ENCODE assay signal across 8 cellular contexts in the genomic region with DNA sequence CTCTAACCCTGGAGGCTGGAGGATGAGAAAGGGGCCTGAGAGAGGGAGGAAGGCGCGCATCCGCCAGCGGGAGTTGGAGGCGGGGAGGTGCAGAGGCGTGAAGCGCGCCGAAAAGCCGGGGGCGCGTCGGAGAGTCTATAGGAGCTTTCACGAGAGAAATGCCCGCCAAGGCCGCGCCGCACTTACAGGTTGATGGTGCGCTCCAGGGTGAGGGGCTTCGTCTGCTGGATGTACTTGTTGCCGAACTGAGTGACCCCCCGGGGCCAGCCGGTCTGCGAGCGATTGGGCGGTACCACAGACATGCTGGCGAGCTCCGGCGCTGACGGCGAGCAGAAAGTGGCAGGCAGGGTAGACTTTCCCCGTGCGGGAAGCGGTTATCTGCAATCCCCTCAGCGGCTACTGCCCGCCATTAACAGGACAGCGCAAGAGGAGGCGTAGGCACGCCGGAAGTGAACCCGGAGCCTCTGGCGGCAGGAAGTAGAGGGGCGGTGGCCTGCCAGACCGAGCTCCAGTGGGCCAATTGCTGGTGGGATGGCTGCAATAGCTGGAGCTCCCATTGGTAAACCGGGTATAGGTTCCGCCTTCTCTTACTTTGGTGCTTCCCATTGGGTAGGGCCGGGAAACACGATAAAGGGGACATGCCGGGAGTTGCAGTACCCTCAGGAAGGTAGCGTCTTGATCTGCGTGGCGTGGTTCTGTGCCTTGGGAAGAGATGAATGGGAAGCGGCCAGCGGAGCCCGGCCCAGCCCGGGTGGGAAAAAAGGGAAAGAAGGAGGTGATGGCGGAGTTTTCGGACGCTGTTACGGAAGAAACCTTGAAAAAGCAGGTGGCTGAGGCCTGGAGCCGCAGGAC. TPM values are rescaled to one million over a fixed set of nuclear protein-coding genes. Genes with fewer than 3 reads are reported as not detected.
DNase-seq lines count a peak whose midpoint lies in the region; ATAC-seq and TF ChIP-seq lines count a peak whose summit lies in the region.

A gene (minus strand): TSS at position 432 of the 852 bp plus-strand sequence. CDS start 130 bp downstream, at position 302.
A gene (plus strand): TSS at position 654 of the 852 bp plus-strand sequence. CDS start 59 bp downstream, at position 713.

- H3K4me1 Mint-ChIP-seq in T-helper 1 cell treated with Interleukin-12 subunit alpha and Interleukin-12 subunit beta and Interleukin-4 antibody, amounts not matched to agents 30 μg/mL and 1 μg/mL, for 36 hours (ENCODE audit: low read depth) = peaks cover 42% of the 10 kb centered on the region

- in situ Hi-C loops in GM13977 (cut with MboI; ENCODE audit: low pct_unique_long_range_greater_than_20kb, low sequenced_read_pairs, unreplicated experiment) = no loop called here

- no peak for TF ChIP-seq CTCF in GM13977 (IDR thresholded peaks at IDR 0.05; ENCODE audit: extremely low read depth, insufficient read depth, missing control alignments)
- peak in 1 of 9 donors; percentile 12 for TF ChIP-seq CTCF in heart right ventricle (IDR thresholded peaks at IDR 0.05)
- peak in 2 of 6 experiments; percentile 25 to 31 for TF ChIP-seq CTCF in upper lobe of left lung (IDR thresholded peaks at IDR 0.05)

- H3K4me3 Mint-ChIP-seq in T-helper 1 cell treated with Interleukin-12 subunit alpha and Interleukin-12 subunit beta and Interleukin-4 antibody, amounts not matched to agents 30 μg/mL and 1 μg/mL, for 36 hours = peak within 1 kb of the TSS; percentile 100

- peak within 1 kb of the TSS; percentile 98 for H3K27ac Mint-ChIP-seq in T-helper 1 cell treated with Interleukin-12 subunit alpha and Interleukin-12 subunit beta and Interleukin-4 antibody, amounts not matched to agents 30 μg/mL and 1 μg/mL, for 36 hours

- peaks cover 0 to 51% (median 21%) of the 10 kb centered on the region in 9 donors for H3K36me3 ChIP-seq in heart right ventricle
- peaks cover 4 to 36% (median 5%) of the 10 kb centered on the region in 4 donors for H3K36me3 ChIP-seq in upper lobe of left lung

- WGBS in heart right ventricle, 2 donors = 0% methylated on average over 61 of the region's 61 CpGs
- WGBS in upper lobe of left lung, 2 donors = 0 to 1% methylated on average over 30 to 61 of the region's 61 CpGs

- H3K27ac ChIP-seq in heart right ventricle (peak within 1 kb of the TSS; percentile 61 to 90 (median 86)), upper lobe of left lung (peak within 1 kb of the TSS; percentile 81 to 89 (median 84))

- H3K27me3 ChIP-seq in heart right ventricle = no peaks in the 10 kb centered on the region
- no peaks in the 10 kb centered on the region for H3K27me3 ChIP-seq in upper lobe of left lung

- H3K4me3 ChIP-seq in heart right ventricle (peak within 1 kb of the TSS; percentile 82 to 99 (median 92)), upper lobe of left lung (peak within 1 kb of the TSS; percentile 83 to 97 (median 88))

- H3K9me3 ChIP-seq in heart right ventricle (no peaks in the 10 kb centered on the region), upper lobe of left lung (no peaks in the 10 kb centered on the region)

- intact Hi-C loops in heart right ventricle (cut with DNase I) = loop anchor here in 1 of 10 donors (2.0 kb wide), 1 partner anchor 26 kb away; a partner anchor contains a TSS
- intact Hi-C loops in posterior cingulate gyrus (cut with DNase I) = no loop called here

- no peaks in the 10 kb centered on the region for H3K9me3 Mint-ChIP-seq in T-helper 1 cell treated with Interleukin-12 subunit alpha and Interleukin-12 subunit beta and Interleukin-4 antibody, amounts not matched to agents 30 μg/mL and 1 μg/mL, for 36 hours

- peaks cover 33% of the 10 kb centered on the region for H3K36me3 Mint-ChIP-seq in T-helper 1 cell treated with Interleukin-12 subunit alpha and Interleukin-12 subunit beta and Interleukin-4 antibody, amounts not matched to agents 30 μg/mL and 1 μg/mL, for 36 hours (ENCODE audit: low read depth)

- ATAC-seq in HG02884 (IDR thresholded peaks at IDR 0.05; ENCODE audit: unreplicated experiment) = peak; percentile 96
- ATAC-seq in heart right ventricle = peak; percentile 98 to 100 (median 99)
- ATAC-seq in upper lobe of left lung (ENCODE audit: low FRiP score in 2 of 2) = peak; percentile 100

- TF ChIP-seq POLR2A in upper lobe of left lung (IDR thresholded peaks at IDR 0.05) = peak in 3 of 4 donors; percentile 50 to 74 (median 71)

- no peaks in the 10 kb centered on the region for H3K27me3 Mint-ChIP-seq in T-helper 1 cell treated with Interleukin-12 subunit alpha and Interleukin-12 subunit beta and Interleukin-4 antibody, amounts not matched to agents 30 μg/mL and 1 μg/mL, for 36 hours (ENCODE audit: low read depth)

- no peak for TF ChIP-seq EP300 in upper lobe of left lung (IDR thresholded peaks at IDR 0.05)

- DNase-seq in GM13977 (ENCODE audit: low spot score) (peak; percentile 97), NCI-H1694 (lab: John Stamatoyannopoulos, UW) (peak; percentile 94), amniotic stem cell (lab: John Stamatoyannopoulos, UW) (peak; percentile 95), heart right ventricle (peak; percentile 91 to 96), posterior cingulate gyrus (peak; percentile 90 to 100 (median 96)), upper lobe of left lung (peak; percentile 91 to 98)

- H3K4me1 ChIP-seq in heart right ventricle = peaks cover 4 to 51% (median 39%) of the 10 kb centered on the region in 9 donors
- peaks cover 18 to 34% (median 29%) of the 10 kb centered on the region in 4 donors for H3K4me1 ChIP-seq in upper lobe of left lung

RNA-seq across cellular contexts. Expression of the first gene that starts in this region (rescaled TPM):
- total RNA-seq in heart right ventricle (10 to 100 TPM; 59.2 to 74.7 (median 63.4) TPM), upper lobe of left lung (10 to 100 TPM; 28.3 to 88.2 (median 51.7) TPM)
- 10 to 100 TPM in 1 of 2 donors, 1 to 10 TPM in 1; 9.3 to 26.4 TPM for polyA plus RNA-seq in heart right ventricle

RNA-seq across cellular contexts. Expression of the second gene that starts in this region (rescaled TPM):
- total RNA-seq in heart right ventricle = 10 to 100 TPM; 24.2 to 41.0 (median 36.8) TPM
- polyA plus RNA-seq in heart right ventricle = 10 to 100 TPM in 1 of 2 donors, 1 to 10 TPM in 1; 8.9 to 17.5 TPM
- 10 to 100 TPM; 19.8 to 72.3 (median 29.7) TPM for total RNA-seq in upper lobe of left lung

Comparison
In these comparisons a context has a peak if more than half of its experiments do, and no peak if none do; other contexts are left out.
1. Peak in every context shown above with its lines: DNase-seq, ATAC-seq, H3K4me3 ChIP-seq and H3K27ac ChIP-seq.